Comparison of ENCODE assay signal across 12 cellular contexts in the genomic region with DNA sequence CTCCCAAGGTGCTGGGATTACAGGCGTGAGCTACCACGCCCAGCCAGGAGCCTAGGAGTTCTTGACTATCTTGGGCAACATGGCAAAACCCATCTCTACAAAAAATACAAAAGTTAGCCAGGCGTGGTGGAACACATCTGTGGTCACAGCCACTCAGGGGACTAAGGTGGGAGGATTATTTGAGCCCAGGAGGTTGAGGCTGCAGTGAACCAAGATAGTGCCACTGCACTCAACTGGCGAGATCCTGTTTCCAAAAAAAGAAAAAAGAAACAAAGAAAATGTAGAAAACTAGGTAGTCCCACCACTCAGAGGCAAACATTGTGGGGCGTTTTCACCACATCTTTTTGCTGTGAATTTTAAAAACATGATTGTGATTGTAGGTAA.
DNase-seq lines count a peak whose midpoint lies in the region; ATAC-seq and TF ChIP-seq lines count a peak whose summit lies in the region.
"Had no signal": no experiment of that assay in that cellular context is flagged by ENCODE, and none has a peak within 500 bp of the region (broad histone marks: within the 10 kb centered on the region; RNA-seq: fewer than 3 reads in every experiment).

No MANE protein-coding gene starts in this region.

- H3K9ac ChIP-seq in HCT116 (ENCODE audit: low read length) = no peak overlapping the region
- H3K9ac ChIP-seq in mesenchymal stem cell (ENCODE audit: low read length) = peak overlapping the region; percentile 16
- no peak overlapping the region for H3K9ac ChIP-seq in SK-N-SH

- TF ChIP-seq CTCF in HCT116 (IDR thresholded peaks at IDR 0.05 in 2 of 3, conservative IDR thresholded peaks at IDR 0.05 in 1 of 3; ENCODE audit: borderline replicate concordance in 1 of 3, insufficient read depth in 1 of 3, low read depth in 2 of 3, low read length in 2 of 3) (no peak), SK-N-SH (IDR thresholded peaks at IDR 0.05) (no peak)

- peak overlapping the region; percentile 68 for H2BK5ac ChIP-seq in mesenchymal stem cell (ENCODE audit: low read depth, low read length, poor library complexity, severe bottlenecking)

- peaks cover 0 to 3% (median 0%) of the 10 kb centered on the region in 3 donors for H3K27me3 Mint-ChIP-seq in immature natural killer cell (ENCODE audit: low read depth in 3 of 3)

- H3K4me1 Mint-ChIP-seq in immature natural killer cell = peaks cover 10 to 12% of the 10 kb centered on the region in 2 donors

- H3K27ac ChIP-seq in HCT116 (ENCODE audit: low read depth, low read length) = no peak overlapping the region
- H3K27ac ChIP-seq in mesenchymal stem cell (ENCODE audit: low read length, poor library complexity, severe bottlenecking) = peak overlapping the region; percentile 99
- peak overlapping the region in 1 of 2 experiments; percentile 93; a peak in 1 of 4 replicates for H3K27ac ChIP-seq in SK-N-SH (ENCODE audit: low read depth in 2 of 2, low read length in 1 of 2)
- H3K27ac ChIP-seq: psoas muscle had no signal

- no peak overlapping the region for H2BK15ac ChIP-seq in mesenchymal stem cell (ENCODE audit: low read depth, poor library complexity, severe bottlenecking)

- CTCF ChIA-PET in HCT116 (lab: Charles Lee) (interaction anchor here (1.3 kb wide), 1 partner anchor 7 kb away, joined by 7 read pairs; no protein-coding TSS in a partner anchor), SK-N-SH (lab: Yijun Ruan, JAX) (no interaction called here)

- POLR2A ChIA-PET in HCT116 (lab: Charles Lee) = no interaction called here
- POLR2A ChIA-PET in SK-N-SH (lab: Yijun Ruan, JAX) = no interaction called here

- H4K8ac ChIP-seq in mesenchymal stem cell (ENCODE audit: low read length) = no peak overlapping the region

- 94% methylated on average over 5 of the region's 5 CpGs for WGBS in mesenchymal stem cell
- 92% methylated on average over 5 of the region's 5 CpGs for WGBS in SK-N-SH (ENCODE audit: low lambda C conversion rate)

- H3K79me2 ChIP-seq in HCT116 (ENCODE audit: insufficient read depth, low read length) (no peaks in the 10 kb centered on the region), SK-N-SH (ENCODE audit: insufficient read depth) (no peaks in the 10 kb centered on the region)

- H3K9me2 ChIP-seq in HCT116 (ENCODE audit: insufficient read depth) (no peaks in the 10 kb centered on the region), SK-N-SH (no peaks in the 10 kb centered on the region)

- TF ChIP-seq EP300 in SK-N-SH (IDR thresholded peaks at IDR 0.05; ENCODE audit: borderline replicate concordance in 1 of 2, low read depth in 1 of 2, low read length in 1 of 2) = no peak

- no peaks in the 10 kb centered on the region for H3K9me3 ChIP-seq in HCT116 (ENCODE audit: control insufficient read depth in 1 of 2, insufficient read depth in 1 of 2, low read depth in 1 of 2, low read length in 2 of 2)
- no peaks in the 10 kb centered on the region for H3K9me3 ChIP-seq in mesenchymal stem cell (ENCODE audit: control insufficient read depth, low read length)
- H3K9me3 ChIP-seq in SK-N-SH = no peaks in the 10 kb centered on the region
- H3K9me3 ChIP-seq: Caco-2, psoas muscle had no signal

- RAD21 ChIA-PET in HCT116 (lab: Charles Lee; ENCODE audit: low non-redundant PET in 1 of 2, low total read pairs in 2 of 2, uncharacterized antibody in 2 of 2, unreplicated experiment in 2 of 2) = interaction anchor here in 1 of 2 experiments (0.6 kb wide), 1 partner anchor 238 kb away, joined by 3 read pairs; a partner anchor contains a TSS

- H3K14ac ChIP-seq in mesenchymal stem cell (ENCODE audit: low read length in 2 of 2) = no peak overlapping the region

- DNase-seq in HCT116 (ENCODE audit: low read depth, low spot score) = no peak
- no peak for DNase-seq in mesenchymal stem cell
- no peak for DNase-seq in immature natural killer cell
- DNase-seq in HPDE6-E6E7 (ENCODE audit: extremely low spot score) = no peak
- DNase-seq in SK-N-SH = no peak
- DNase-seq in anterior cingulate cortex (lab: John Stamatoyannopoulos, UW) = no peak
- DNase-seq: Caco-2, hypothalamus, NCI-H774, psoas muscle had no signal

- H4K91ac ChIP-seq in mesenchymal stem cell (ENCODE audit: low read length) = no peak overlapping the region

- peaks cover 2% of the 10 kb centered on the region for H3K79me1 ChIP-seq in mesenchymal stem cell (replicated peaks; ENCODE audit: low read length, poor library complexity, severe bottlenecking)

- H3K4ac ChIP-seq in mesenchymal stem cell (ENCODE audit: low read depth in 1 of 2, low read length in 2 of 2) = peak overlapping the region in 1 of 2 experiments; percentile 17

- H3K23ac ChIP-seq in mesenchymal stem cell (ENCODE audit: low read length in 2 of 2) = no peak overlapping the region

- ATAC-seq in GM18909 (IDR thresholded peaks at IDR 0.05; ENCODE audit: poor library complexity, unreplicated experiment) = peak; percentile 41
- no peak for ATAC-seq in HCT116
- ATAC-seq in HG03432 (IDR thresholded peaks at IDR 0.05; ENCODE audit: unreplicated experiment) = peak; percentile 55
- ATAC-seq: psoas muscle had no signal

- no peaks in the 10 kb centered on the region for H3K36me3 ChIP-seq in HCT116 (ENCODE audit: control insufficient read depth in 1 of 2, insufficient read depth in 2 of 2, low read length in 2 of 2)
- no peaks in the 10 kb centered on the region for H3K36me3 ChIP-seq in mesenchymal stem cell (ENCODE audit: control insufficient read depth in 1 of 2, insufficient read depth in 2 of 2, low read depth in 1 of 2, low read length in 2 of 2)
- no peaks in the 10 kb centered on the region for H3K36me3 ChIP-seq in SK-N-SH (replicated peaks in 1 of 2; ENCODE audit: control insufficient read depth in 1 of 2, insufficient read depth in 2 of 2, low read length in 1 of 2)

- H3K27ac Mint-ChIP-seq in immature natural killer cell = no peak overlapping the region

- peaks cover 30 to 52% of the 10 kb centered on the region in 2 experiments for H3K4me1 ChIP-seq in HCT116 (ENCODE audit: control insufficient read depth in 1 of 2, insufficient read depth in 2 of 2, low read length in 2 of 2)
- peaks cover 21% of the 10 kb centered on the region for H3K4me1 ChIP-seq in mesenchymal stem cell (ENCODE audit: control insufficient read depth, insufficient read depth, low read depth, low read length)
- H3K4me1 ChIP-seq in SK-N-SH (ENCODE audit: control insufficient read depth in 1 of 2, insufficient read depth in 2 of 2, low read depth in 1 of 2, low read length in 1 of 2) = peaks cover 13 to 58% of the 10 kb centered on the region in 2 experiments
- H3K4me1 ChIP-seq: Caco-2 had no signal

- H3K36me3 Mint-ChIP-seq in immature natural killer cell = peaks cover 0 to 4% (median 0%) of the 10 kb centered on the region in 3 donors

- H2AFZ ChIP-seq in HCT116 (ENCODE audit: low read depth, low read length, poor library complexity, severe bottlenecking) (no peak overlapping the region), mesenchymal stem cell (ENCODE audit: low read depth, low read length) (no peak overlapping the region), SK-N-SH (ENCODE audit: low read depth) (no peak overlapping the region)

- H2BK120ac ChIP-seq in mesenchymal stem cell (ENCODE audit: low read depth, low read length) = no peak overlapping the region

- BruUV-seq in HCT116 (replicated peaks; lab: Mats Ljungman, UMichigan) = no TSS peak

- H3F3A ChIP-seq in SK-N-SH (replicated peaks; ENCODE audit: insufficient read depth) = peaks cover 49% of the 10 kb centered on the region

- no peak overlapping the region for H3K4me3 Mint-ChIP-seq in immature natural killer cell

- peak overlapping the region; percentile 90 for H2AK5ac ChIP-seq in mesenchymal stem cell (ENCODE audit: low read length, severe bottlenecking)

- intact Hi-C loops in HCT116 (cut with micrococcal nuclease) = no loop called here

- H3K4me2 ChIP-seq in HCT116 (ENCODE audit: low read length) = 0 out of 2 replicates have a peak overlapping the region, but pooled peaks have one; percentile 46
- no peak overlapping the region for H3K4me2 ChIP-seq in mesenchymal stem cell (ENCODE audit: low read length, poor library complexity, severe bottlenecking)
- H3K4me2 ChIP-seq in SK-N-SH = no peak overlapping the region

- no peak for TF ChIP-seq RAD21 in HCT116 (IDR thresholded peaks at IDR 0.05; ENCODE audit: low read depth)
- no peak for TF ChIP-seq RAD21 in SK-N-SH (IDR thresholded peaks at IDR 0.05; ENCODE audit: low read length)

- H4K20me1 ChIP-seq in HCT116 (ENCODE audit: insufficient read depth) (no peaks in the 10 kb centered on the region), SK-N-SH (ENCODE audit: insufficient read depth) (no peaks in the 10 kb centered on the region)

- H3K27me3 ChIP-seq in HCT116 (ENCODE audit: insufficient read depth, low read length) (no peaks in the 10 kb centered on the region), mesenchymal stem cell (ENCODE audit: control insufficient read depth in 1 of 2, insufficient read depth in 1 of 2, low read length in 2 of 2) (no peaks in the 10 kb centered on the region), SK-N-SH (ENCODE audit: insufficient read depth) (no peaks in the 10 kb centered on the region)

- TF ChIP-seq POLR2A in HCT116 (IDR thresholded peaks at IDR 0.05; ENCODE audit: borderline replicate concordance, extremely low read depth, insufficient read depth, insufficient read length) = no peak

- H3K9me3 Mint-ChIP-seq in immature natural killer cell = no peaks in the 10 kb centered on the region

- H3K18ac ChIP-seq in mesenchymal stem cell (ENCODE audit: low read depth in 1 of 2, low read length in 2 of 2) = no peak overlapping the region

- H2BK12ac ChIP-seq in mesenchymal stem cell (ENCODE audit: low read length in 2 of 2) = peak overlapping the region in 1 of 2 experiments; percentile 86

- H3K4me3 ChIP-seq in HCT116 (replicated peaks in 1 of 2; ENCODE audit: low read depth in 1 of 2, low read length in 2 of 2) = no peak overlapping the region
- H3K4me3 ChIP-seq in mesenchymal stem cell (ENCODE audit: insufficient read depth in 1 of 2, low read depth in 1 of 2, low read length in 2 of 2) = no peak overlapping the region
- H3K4me3 ChIP-seq in SK-N-SH (ENCODE audit: low read depth in 2 of 2, low read length in 1 of 2) = no peak overlapping the region
- H3K4me3 ChIP-seq: psoas muscle had no signal

TF ChIP-seq in HCT116, 20 proteins besides CTCF, POLR2A, EP300 and RAD21:
- TF ChIP-seq YY1 (IDR thresholded peaks at IDR 0.05; ENCODE audit: extremely low read depth, insufficient replicate concordance, low read depth, low read length) (no peak), EZH2phosphoT487 (IDR thresholded peaks at IDR 0.05; ENCODE audit: borderline replicate concordance) (no peak), ZFX (IDR thresholded peaks at IDR 0.05) (no peak)
TF ChIP-seq in HCT116: peak in this region for 0.

TF ChIP-seq in SK-N-SH, 30 proteins besides CTCF, POLR2A, EP300 and RAD21 (continues in another document):
- no peak for TF ChIP-seq FOXJ3 (CRISPR knock-in tag; IDR thresholded peaks at IDR 0.05)
- TF ChIP-seq, protein P1, sequence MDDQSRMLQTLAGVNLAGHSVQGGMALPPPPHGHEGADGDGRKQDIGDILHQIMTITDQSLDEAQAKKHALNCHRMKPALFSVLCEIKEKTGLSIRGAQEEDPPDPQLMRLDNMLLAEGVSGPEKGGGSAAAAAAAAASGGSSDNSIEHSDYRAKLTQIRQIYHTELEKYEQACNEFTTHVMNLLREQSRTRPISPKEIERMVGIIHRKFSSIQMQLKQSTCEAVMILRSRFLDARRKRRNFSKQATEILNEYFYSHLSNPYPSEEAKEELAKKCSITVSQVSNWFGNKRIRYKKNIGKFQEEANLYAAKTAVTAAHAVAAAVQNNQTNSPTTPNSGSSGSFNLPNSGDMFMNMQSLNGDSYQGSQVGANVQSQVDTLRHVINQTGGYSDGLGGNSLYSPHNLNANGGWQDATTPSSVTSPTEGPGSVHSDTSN (IDR thresholded peaks at IDR 0.05) = no peak
